8 cellular contexts compared by ENCODE assay signal in the genomic region with DNA sequence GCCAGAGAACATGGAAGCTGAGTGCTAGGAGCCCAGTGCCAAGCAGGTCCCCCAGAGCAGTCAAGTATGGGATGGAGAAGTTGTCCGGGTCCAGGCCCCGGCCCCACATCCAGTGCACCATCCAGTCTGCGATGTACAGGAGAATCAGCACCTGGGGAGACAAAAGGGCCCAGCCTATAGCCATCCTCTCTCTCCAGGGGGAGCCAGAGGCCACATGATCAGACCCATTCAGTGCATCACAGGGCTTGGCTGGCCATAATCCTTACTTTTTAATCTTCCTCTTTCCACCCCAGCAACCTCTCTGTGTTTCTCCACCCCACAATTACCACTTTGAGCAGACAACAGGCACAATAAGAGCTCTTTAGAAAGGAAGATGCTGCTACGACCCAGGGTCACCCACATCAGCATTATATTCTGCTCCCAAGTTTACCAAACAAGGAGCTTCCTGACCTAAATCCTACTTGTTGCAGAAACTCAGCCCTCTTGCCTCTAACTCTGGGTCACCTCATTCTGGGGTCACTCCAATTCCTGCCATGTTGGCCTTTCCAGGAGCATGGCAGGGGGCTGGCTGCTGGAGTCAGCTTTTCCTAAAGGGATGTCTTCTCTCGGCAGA. TPM values are rescaled to one million over a fixed set of nuclear protein-coding genes. Genes with fewer than 3 reads are reported as not detected.
DNase-seq lines count a peak whose midpoint lies in the region; ATAC-seq and TF ChIP-seq lines count a peak whose summit lies in the region.

No MANE protein-coding gene starts in this region.

- no peaks in the 10 kb centered on the region for H3K4me1 ChIP-seq in breast epithelium

- peak; percentile 82 for TF ChIP-seq CTCF in CD4-positive, alpha-beta T cell (IDR thresholded peaks at IDR 0.05)
- TF ChIP-seq CTCF in breast epithelium (IDR thresholded peaks at IDR 0.05) = peak; percentile 33 to 66 (median 66)
- TF ChIP-seq CTCF in kidney epithelial cell (IDR thresholded peaks at IDR 0.05; ENCODE audit: insufficient read depth, low read length, poor library complexity, severe bottlenecking) = peak; percentile 93

- CTCF ChIA-PET in CD4-positive, alpha-beta T cell (lab: Charles Lee) = interaction anchor here (0.6 to 4.8 kb wide), 13 partner anchors 9 to 315 kb away, joined by 3 to 77 read pairs (median 4); a partner anchor contains a TSS

- DNase-seq in CD4-positive, alpha-beta T cell = peak; percentile 44 to 65 (median 54)
- DNase-seq in NCI-H1105 (lab: John Stamatoyannopoulos, UW) = peak; percentile 43
- DNase-seq in T-helper 22 cell (ENCODE audit: low read depth) = peak; percentile 8
- peak in 1 of 2 donors; percentile 53 for DNase-seq in breast epithelium (ENCODE audit: low spot score in 2 of 2)
- DNase-seq in kidney epithelial cell (ENCODE audit: low read depth) = no peak
- peak; percentile 35 to 42 for DNase-seq in stimulated activated CD4-positive, alpha-beta T cell treated with anti-CD3 and anti-CD28 coated beads, Interleukin-4, amount 100 ng/mL, for 48 hours (ENCODE audit: low read depth in 2 of 2)

- H3K9me3 ChIP-seq in CD4-positive, alpha-beta T cell (ENCODE audit: control insufficient read depth, low read length) = no peaks in the 10 kb centered on the region
- no peaks in the 10 kb centered on the region for H3K9me3 ChIP-seq in breast epithelium

- ATAC-seq in CD4-positive, alpha-beta T cell (ENCODE audit: poor library complexity) = peak; percentile 91
- ATAC-seq in GM21528 (IDR thresholded peaks at IDR 0.05; ENCODE audit: low FRiP score, unreplicated experiment) (peak; percentile 52), HG02973 (IDR thresholded peaks at IDR 0.05; ENCODE audit: unreplicated experiment) (no peak)

- POLR2A ChIA-PET in CD4-positive, alpha-beta T cell (lab: Charles Lee) = interaction anchor here (0.6 to 1.8 kb wide), 8 partner anchors 13 to 1201 kb away, joined by 3 to 13 read pairs (median 3); a partner anchor contains a TSS

- H3K27ac Mint-ChIP-seq in CD4-positive, alpha-beta T cell = no peak overlapping the region

- H3K4me1 Mint-ChIP-seq in CD4-positive, alpha-beta T cell (ENCODE audit: low read depth) = no peaks in the 10 kb centered on the region

- no peak for TF ChIP-seq POLR2A in breast epithelium (IDR thresholded peaks at IDR 0.05)

- H3K36me3 ChIP-seq in breast epithelium (no peaks in the 10 kb centered on the region), kidney epithelial cell (ENCODE audit: control insufficient read depth, insufficient read depth, low read length) (no peaks in the 10 kb centered on the region)

- peaks cover 69% of the 10 kb centered on the region for H3K36me3 Mint-ChIP-seq in CD4-positive, alpha-beta T cell (ENCODE audit: low read depth)

- H3K27me3 ChIP-seq in CD4-positive, alpha-beta T cell (ENCODE audit: control insufficient read depth, insufficient read depth, low read length) = no peaks in the 10 kb centered on the region
- H3K27me3 ChIP-seq in breast epithelium (no peaks in the 10 kb centered on the region), kidney epithelial cell (ENCODE audit: control insufficient read depth, insufficient read depth, low read length) (no peaks in the 10 kb centered on the region)

- no peaks in the 10 kb centered on the region for H3K9me3 Mint-ChIP-seq in CD4-positive, alpha-beta T cell

- H3K4me3 ChIP-seq in breast epithelium (no peak overlapping the region), kidney epithelial cell (ENCODE audit: low read depth, low read length) (no peak overlapping the region)

- no peak overlapping the region for H3K4me3 Mint-ChIP-seq in CD4-positive, alpha-beta T cell

- H3K27me3 Mint-ChIP-seq in CD4-positive, alpha-beta T cell = no peaks in the 10 kb centered on the region

- intact Hi-C loops in CD4-positive, alpha-beta T cell (cut with DNase I, micrococcal nuclease) = loop anchor here (1.0 to 5.0 kb wide), 4 partner anchors 115 to 315 kb away; no protein-coding TSS in a partner anchor
- intact Hi-C loops in breast epithelium (cut with DNase I; ENCODE audit: low total_unique reads) = loop anchor here (10.0 kb wide), 1 partner anchor 183 kb away; no protein-coding TSS in a partner anchor

- no peak overlapping the region for H3K27ac ChIP-seq in CD4-positive, alpha-beta T cell (ENCODE audit: low read depth, low read length)
- no peak overlapping the region for H3K27ac ChIP-seq in breast epithelium

RNA-seq across cellular contexts. Expression of a gene that starts 16.4 kb away (rescaled TPM):
- 10 to 100 TPM; 11.7 to 11.8 TPM for total RNA-seq in CD4-positive, alpha-beta T cell
- total RNA-seq in breast epithelium (10 to 100 TPM; 22.4 to 30.3 (median 23.9) TPM), kidney epithelial cell (21.6 and 24.4 TPM in 2 replicates)

RNA-seq across cellular contexts. Expression of a gene that starts 21.3 kb away (rescaled TPM):
- total RNA-seq in CD4-positive, alpha-beta T cell = 10 to 100 TPM; 23.8 to 26.4 TPM
- total RNA-seq in breast epithelium (10 to 100 TPM; 13.9 to 18.0 (median 16.8) TPM), kidney epithelial cell (17.2 and 20.9 TPM in 2 replicates)

RNA-seq across cellular contexts. Expression of a gene that starts 41.7 kb away (rescaled TPM):
- 10 to 100 TPM; 80.6 to 84.7 TPM for total RNA-seq in CD4-positive, alpha-beta T cell
- total RNA-seq in breast epithelium (100 to 1,000 TPM in 1 of 3 donors, 10 to 100 TPM in 2; 80.6 to 188 (median 86.9) TPM), kidney epithelial cell (63.9 and 72.6 TPM in 2 replicates)

RNA-seq across cellular contexts. Expression of a gene that starts 58.3 kb away (rescaled TPM):
- total RNA-seq in CD4-positive, alpha-beta T cell = 1 to 10 TPM; 1.2 to 1.4 TPM
- total RNA-seq in breast epithelium (under 1 TPM; 0.15 to 0.33 (median 0.16) TPM), kidney epithelial cell (0.04 and 1.8 TPM in 2 replicates)
